In the genomic region with DNA sequence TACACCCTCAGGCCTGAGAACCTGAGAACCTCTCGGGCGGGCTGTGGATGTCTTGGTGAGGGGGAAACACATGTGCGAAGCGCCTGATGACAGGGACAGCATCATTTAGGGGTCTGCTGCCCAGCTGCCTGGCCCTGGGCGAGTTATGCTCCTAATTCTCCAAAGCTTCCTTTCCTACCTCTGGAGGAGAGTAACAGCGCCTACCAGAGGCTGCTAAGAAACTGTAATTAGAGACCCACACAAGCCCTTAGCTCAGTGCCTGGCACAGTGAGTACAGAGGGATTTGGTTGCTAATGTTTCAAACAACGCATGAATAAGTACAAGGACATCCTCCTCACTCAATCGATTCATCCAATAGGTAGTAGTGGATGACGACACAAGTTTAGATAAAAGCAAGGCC, we compare ENCODE assay signal across 1 cellular context.
TF ChIP-seq lines count a peak whose summit lies in the region.

No MANE protein-coding gene starts in this region.

TF ChIP-seq in IMR-90, 13 proteins besides CTCF, POLR2A, EP300 and RAD21 (continued from another document):
- TF ChIP-seq ELK1 (IDR thresholded peaks at IDR 0.05; ENCODE audit: borderline replicate concordance, low read depth, low read length), result no peak
- no peak for TF ChIP-seq CEBPB (IDR thresholded peaks at IDR 0.05; ENCODE audit: low read depth, low read length)
- TF ChIP-seq MAZ (IDR thresholded peaks at IDR 0.05; ENCODE audit: borderline replicate concordance, low read depth, low read length), result no peak
